Comparison of ENCODE assay signal across 1 cellular context in the genomic region with DNA sequence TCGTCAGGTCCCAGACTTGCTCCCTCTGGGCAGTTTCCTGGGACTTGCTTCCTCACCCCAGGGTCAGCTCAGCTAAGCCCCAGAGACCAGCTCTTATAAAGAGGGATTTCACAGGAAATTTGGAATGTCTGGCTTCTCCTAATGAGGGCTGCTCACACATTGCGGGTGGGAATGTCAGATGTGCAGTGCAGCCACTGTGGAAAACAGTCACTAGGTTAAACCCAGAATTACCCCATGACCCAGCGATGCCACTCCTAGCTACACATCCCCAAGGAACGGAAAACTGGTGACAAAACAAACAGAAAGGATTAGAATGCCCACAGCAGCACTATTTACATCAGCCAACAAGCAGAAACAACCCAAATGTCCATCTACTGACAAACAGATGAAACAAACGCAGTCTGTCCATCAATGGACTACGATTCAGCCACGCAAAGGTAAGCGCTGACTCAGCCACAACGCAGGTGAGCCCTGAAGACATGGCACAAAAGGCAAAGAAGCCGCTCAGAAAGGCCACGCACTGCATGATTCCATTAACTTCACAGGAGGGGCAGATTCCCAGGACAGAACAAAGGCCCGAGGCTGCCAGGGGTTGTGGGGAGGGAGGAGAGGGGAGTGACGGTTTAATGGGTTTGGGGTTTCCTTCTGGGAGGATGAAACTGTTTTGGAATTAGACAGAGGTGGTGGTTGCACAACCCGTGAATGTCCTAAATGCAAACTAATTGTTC.
TF ChIP-seq lines count a peak whose summit lies in the region.

No MANE protein-coding gene starts in this region.

TF ChIP-seq in IMR-90, 13 proteins besides CTCF, POLR2A, EP300 and RAD21 (continued from another document):
- TF ChIP-seq, protein P1, sequence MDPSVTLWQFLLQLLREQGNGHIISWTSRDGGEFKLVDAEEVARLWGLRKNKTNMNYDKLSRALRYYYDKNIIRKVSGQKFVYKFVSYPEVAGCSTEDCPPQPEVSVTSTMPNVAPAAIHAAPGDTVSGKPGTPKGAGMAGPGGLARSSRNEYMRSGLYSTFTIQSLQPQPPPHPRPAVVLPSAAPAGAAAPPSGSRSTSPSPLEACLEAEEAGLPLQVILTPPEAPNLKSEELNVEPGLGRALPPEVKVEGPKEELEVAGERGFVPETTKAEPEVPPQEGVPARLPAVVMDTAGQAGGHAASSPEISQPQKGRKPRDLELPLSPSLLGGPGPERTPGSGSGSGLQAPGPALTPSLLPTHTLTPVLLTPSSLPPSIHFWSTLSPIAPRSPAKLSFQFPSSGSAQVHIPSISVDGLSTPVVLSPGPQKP (IDR thresholded peaks at IDR 0.05; ENCODE audit: borderline replicate concordance, low read depth, low read length), result no peak
- TF ChIP-seq RCOR1 (IDR thresholded peaks at IDR 0.05; ENCODE audit: insufficient replicate concordance, low read length), result no peak
- no peak for TF ChIP-seq MXI1 (IDR thresholded peaks at IDR 0.05; ENCODE audit: borderline replicate concordance, low read depth, low read length)
- TF ChIP-seq CHD1 (IDR thresholded peaks at IDR 0.05; ENCODE audit: low read depth, low read length), result no peak
TF ChIP-seq in IMR-90: peak in this region for 1.
